In genomic region chr9:124010665-124011321, GRCh38 we compare ENCODE assay signal across 8 cellular contexts. TPM values are rescaled to one million over a fixed set of nuclear protein-coding genes. Genes with fewer than 3 reads are reported as not detected.
DNase-seq lines count a peak whose midpoint lies in the region; ATAC-seq and TF ChIP-seq lines count a peak whose summit lies in the region.

No MANE protein-coding gene starts in this region.

- H3K27ac Mint-ChIP-seq in activated B cell treated with CpG ODN at 0.5 μM for 24 hours = peak overlapping the region; percentile 62

- H3K4me1 ChIP-seq in right atrium auricular region = peaks cover 0 to 47% of the 10 kb centered on the region in 2 donors

- no peaks in the 10 kb centered on the region for H3K9me3 ChIP-seq in right atrium auricular region

- H3K27ac ChIP-seq in right atrium auricular region = no peak overlapping the region

- peaks cover 53 to 87% of the 10 kb centered on the region in 2 donors for H3K27me3 ChIP-seq in right atrium auricular region

- intact Hi-C loops in Right ventricle myocardium superior (cut with DNase I) (no loop called here), activated B cell treated with CpG ODN at 0.5 μM for 24 hours (cut with micrococcal nuclease) (loop anchor here (1.0 to 2.0 kb wide), 2 partner anchors 14 to 466 kb away; no protein-coding TSS in a partner anchor), left colon (cut with DNase I, micrococcal nuclease) (no loop called here)

- CTCF ChIA-PET in activated B cell treated with CpG ODN at 0.5 μM for 24 hours (lab: Charles Lee) = interaction anchor here (0.8 to 1.1 kb wide), 2 partner anchors 11 to 30 kb away, joined by 3 read pairs; no protein-coding TSS in a partner anchor

- H3K9me3 Mint-ChIP-seq in activated B cell treated with CpG ODN at 0.5 μM for 24 hours = peaks cover 2% of the 10 kb centered on the region

- no peaks in the 10 kb centered on the region for H3K36me3 ChIP-seq in right atrium auricular region

- ATAC-seq in Right ventricle myocardium superior (ENCODE audit: poor library complexity) (peak; percentile 30), activated B cell treated with CpG ODN at 0.5 μM for 24 hours (ENCODE audit: low read depth) (peak; percentile 26), left colon (peak; percentile 34), GM18517 (IDR thresholded peaks at IDR 0.05; ENCODE audit: unreplicated experiment) (no peak)

- POLR2A ChIA-PET in activated B cell treated with CpG ODN at 0.5 μM for 24 hours (lab: Charles Lee) = interaction anchor here (0.9 to 1.9 kb wide), 2 partner anchors 9 to 13 kb away, joined by 3 to 6 read pairs; no protein-coding TSS in a partner anchor

- peak overlapping the region; percentile 36 for H3K4me3 Mint-ChIP-seq in activated B cell treated with CpG ODN at 0.5 μM for 24 hours

- H3K4me3 ChIP-seq in right atrium auricular region = peak overlapping the region in 1 of 2 donors; percentile 47

- H3K27me3 Mint-ChIP-seq in activated B cell treated with CpG ODN at 0.5 μM for 24 hours = peaks cover 62% of the 10 kb centered on the region

- H3K4me1 Mint-ChIP-seq in activated B cell treated with CpG ODN at 0.5 μM for 24 hours = peaks cover 54% of the 10 kb centered on the region

- DNase-seq in Right ventricle myocardium superior (no peak), right atrium auricular region (ENCODE audit: low spot score) (no peak), activated B cell treated with CpG ODN at 0.5 μM for 24 hours (no peak), left colon (no peak), SHP77 (lab: John Stamatoyannopoulos, UW) (no peak), HT-29 (ENCODE audit: low spot score) (no peak), NCI-H1105 (lab: John Stamatoyannopoulos, UW) (no peak)

- H3K36me3 Mint-ChIP-seq in activated B cell treated with CpG ODN at 0.5 μM for 24 hours (ENCODE audit: low read depth) = no peaks in the 10 kb centered on the region

- TF ChIP-seq CTCF in right atrium auricular region (IDR thresholded peaks at IDR 0.05) (no peak), activated B cell treated with CpG ODN at 0.5 μM for 24 hours (IDR thresholded peaks at IDR 0.05) (no peak)

RNA-seq across cellular contexts. Expression of gene LHX2, which starts 0.8 kb away (rescaled TPM):
- total RNA-seq in Right ventricle myocardium superior (not detected), right atrium auricular region (under 1 TPM in 1 of 2 donors, not detected in 1; 0.31 TPM), activated B cell treated with CpG ODN at 0.5 μM for 24 hours (not detected in 2 replicates), left colon (not detected)
- not detected in 2 replicates for total RNA-seq in HT-29 (2014; rRNA removed; shearing (Covaris generic))
